19 cellular contexts compared by ENCODE assay signal in genomic region chr2:198873771-198874501, GRCh38.
DNase-seq lines count a peak whose midpoint lies in the region; ATAC-seq and TF ChIP-seq lines count a peak whose summit lies in the region.
"Had no signal": no experiment of that assay in that cellular context is flagged by ENCODE, and none has a peak within 500 bp of the region (broad histone marks: within the 10 kb centered on the region; RNA-seq: fewer than 3 reads in every experiment).

No MANE protein-coding gene starts in this region.

- no peak overlapping the region for H4K8ac ChIP-seq in trophoblast cell (ENCODE audit: low read depth, low read length)

- no peak overlapping the region for H2BK5ac ChIP-seq in trophoblast cell (ENCODE audit: low read depth, low read length, poor library complexity)

- H3K36me3 Mint-ChIP-seq in osteocyte (ENCODE audit: unreplicated experiment): no peaks in the 10 kb centered on the region
- no peaks in the 10 kb centered on the region for H3K36me3 Mint-ChIP-seq in activated CD8-positive, alpha-beta T cell treated with anti-CD3 and anti-CD28 coated beads, Interleukin-2, amount 10 ng/mL, durations not matched to agents 7 days and 5 days (ENCODE audit: low read depth)
- H3K36me3 Mint-ChIP-seq: activated CD4-positive, alpha-beta memory T cell treated with anti-CD3 and anti-CD28 coated beads for 36 hours; naive thymus-derived CD4-positive, alpha-beta T cell; stimulated activated memory B cell treated with anti-CD40 and anti-IgM and Interleukin-4, amounts not matched to agents 10 μg/mL and 1 μg/mL and 100 μg/mL, for 72 hours had no signal

- H3K9ac ChIP-seq in trophoblast cell (ENCODE audit: low read length): no peak overlapping the region

- POLR2A ChIA-PET in activated CD8-positive, alpha-beta T cell treated with anti-CD3 and anti-CD28 coated beads, Interleukin-2, amount 10 ng/mL, durations not matched to agents 7 days and 5 days (lab: Charles Lee): no interaction called here

- no peaks in the 10 kb centered on the region for H3K4me1 ChIP-seq in trophoblast cell (ENCODE audit: control insufficient read depth in 1 of 2, insufficient read depth in 2 of 2, low read length in 2 of 2)
- H3K4me1 ChIP-seq: heart right ventricle had no signal

- no peak overlapping the region for H3K4me2 ChIP-seq in trophoblast cell (ENCODE audit: low read length)

- no peaks in the 10 kb centered on the region for H3K36me3 ChIP-seq in trophoblast cell (ENCODE audit: control insufficient read depth in 1 of 2, insufficient read depth in 2 of 2, low read length in 2 of 2)
- H3K36me3 ChIP-seq: heart right ventricle had no signal

- no peak overlapping the region for H2BK12ac ChIP-seq in trophoblast cell (ENCODE audit: low read length)

- H4K91ac ChIP-seq in trophoblast cell (ENCODE audit: low read depth, low read length): no peak overlapping the region

- no peaks in the 10 kb centered on the region for H3K27me3 ChIP-seq in trophoblast cell (ENCODE audit: insufficient read depth, low read length)
- H3K27me3 ChIP-seq: heart right ventricle had no signal

- CTCF ChIA-PET in activated CD8-positive, alpha-beta T cell treated with anti-CD3 and anti-CD28 coated beads, Interleukin-2, amount 10 ng/mL, durations not matched to agents 7 days and 5 days (lab: Charles Lee): no interaction called here

- no peak overlapping the region for H3K4ac ChIP-seq in trophoblast cell (ENCODE audit: low read depth, low read length)

- H3K79me2 ChIP-seq in trophoblast cell (ENCODE audit: control insufficient read depth, insufficient read depth, low read length, poor library complexity): no peaks in the 10 kb centered on the region

- peak overlapping the region; percentile 76 for H3K27ac Mint-ChIP-seq in osteocyte (ENCODE audit: unreplicated experiment)
- H3K27ac Mint-ChIP-seq in activated CD8-positive, alpha-beta T cell treated with anti-CD3 and anti-CD28 coated beads, Interleukin-2, amount 10 ng/mL, durations not matched to agents 7 days and 5 days: no peak overlapping the region
- H3K27ac Mint-ChIP-seq: activated CD4-positive, alpha-beta memory T cell treated with anti-CD3 and anti-CD28 coated beads for 36 hours; naive thymus-derived CD4-positive, alpha-beta T cell; stimulated activated memory B cell treated with anti-CD40 and anti-IgM and Interleukin-4, amounts not matched to agents 10 μg/mL and 1 μg/mL and 100 μg/mL, for 72 hours had no signal

- no peak overlapping the region for H3K18ac ChIP-seq in trophoblast cell (ENCODE audit: low read length)

- TF ChIP-seq CTCF in astrocyte of the cerebellum (IDR thresholded peaks at IDR 0.05; ENCODE audit: low read depth, low read length, missing control alignments) (no peak), osteocyte (IDR thresholded peaks at IDR 0.05) (no peak)

- H2AFZ ChIP-seq in trophoblast cell (ENCODE audit: insufficient read depth, low read length, poor library complexity): no peak overlapping the region

- H3K4me1 Mint-ChIP-seq in osteocyte (ENCODE audit: unreplicated experiment): peaks cover 26% of the 10 kb centered on the region
- H3K4me1 Mint-ChIP-seq in activated CD8-positive, alpha-beta T cell treated with anti-CD3 and anti-CD28 coated beads, Interleukin-2, amount 10 ng/mL, durations not matched to agents 7 days and 5 days (ENCODE audit: low read depth): no peaks in the 10 kb centered on the region
- H3K4me1 Mint-ChIP-seq: naive thymus-derived CD4-positive, alpha-beta T cell; stimulated activated memory B cell treated with anti-CD40 and anti-IgM and Interleukin-4, amounts not matched to agents 10 μg/mL and 1 μg/mL and 100 μg/mL, for 72 hours had no signal

- H3K23ac ChIP-seq in trophoblast cell (ENCODE audit: low read length): no peak overlapping the region

- no peak overlapping the region for H4K12ac ChIP-seq in trophoblast cell (ENCODE audit: low read depth, low read length)

- DNase-seq in GM04503 (ENCODE audit: low read depth) (peak; percentile 66), astrocyte of the cerebellum (ENCODE audit: low read depth) (peak; percentile 36), osteocyte (ENCODE audit: extremely low spot score, unreplicated experiment) (no peak), G401 (ENCODE audit: low spot score) (no peak), trophoblast cell (no peak)
- DNase-seq in activated CD8-positive, alpha-beta T cell treated with anti-CD3 and anti-CD28 coated beads, Interleukin-2, amount 10 ng/mL, durations not matched to agents 7 days and 5 days: no peak
- DNase-seq: activated CD4-positive, alpha-beta memory T cell treated with anti-CD3 and anti-CD28 coated beads for 36 hours; activated effector memory CD4-positive, alpha-beta T cell treated with Interleukin-2 at 50 U/mL for 16 hours; GF-D8; heart right ventricle; naive thymus-derived CD4-positive, alpha-beta T cell; NCI-H1105 treated with DMSO at 0.1 percent for 48 hours; NCI-H526 treated with DMSO at 0.1 percent for 48 hours; SHP77; stimulated activated CD4-positive, alpha-beta T cell treated with anti-CD3 and anti-CD28 coated beads, Interleukin-4, amount 100 ng/mL, for 24 hours had no signal

- no peak overlapping the region for H3K27ac ChIP-seq in trophoblast cell (ENCODE audit: low read depth, low read length)
- H3K27ac ChIP-seq: heart right ventricle had no signal

- WGBS in trophoblast cell (ENCODE audit: extremely low coverage, insufficient coverage, insufficient read length): no CpG with 5 or more reads among the region's 7 CpGs

- H3K14ac ChIP-seq in trophoblast cell (ENCODE audit: low read length): no peak overlapping the region

- in situ Hi-C loops in astrocyte of the cerebellum (cut with HindIII; ENCODE audit: low sequenced_read_pairs) (no loop called here), G401 (cut with HindIII; ENCODE audit: low sequenced_read_pairs) (no loop called here)

- no peak overlapping the region for H3K4me3 Mint-ChIP-seq in osteocyte (ENCODE audit: unreplicated experiment)
- no peak overlapping the region for H3K4me3 Mint-ChIP-seq in activated CD8-positive, alpha-beta T cell treated with anti-CD3 and anti-CD28 coated beads, Interleukin-2, amount 10 ng/mL, durations not matched to agents 7 days and 5 days
- H3K4me3 Mint-ChIP-seq: activated CD4-positive, alpha-beta memory T cell treated with anti-CD3 and anti-CD28 coated beads for 36 hours; naive thymus-derived CD4-positive, alpha-beta T cell; stimulated activated memory B cell treated with anti-CD40 and anti-IgM and Interleukin-4, amounts not matched to agents 10 μg/mL and 1 μg/mL and 100 μg/mL, for 72 hours had no signal

- no peaks in the 10 kb centered on the region for H3K79me1 ChIP-seq in trophoblast cell (ENCODE audit: low read length)

- H3K4me3 ChIP-seq in astrocyte of the cerebellum (ENCODE audit: low read depth, low read length): no peak overlapping the region
- H3K4me3 ChIP-seq in trophoblast cell (ENCODE audit: low read depth, low read length): no peak overlapping the region
- H3K4me3 ChIP-seq: heart right ventricle had no signal

- no peaks in the 10 kb centered on the region for H3K9me3 Mint-ChIP-seq in osteocyte (ENCODE audit: unreplicated experiment)
- no peaks in the 10 kb centered on the region for H3K9me3 Mint-ChIP-seq in activated CD8-positive, alpha-beta T cell treated with anti-CD3 and anti-CD28 coated beads, Interleukin-2, amount 10 ng/mL, durations not matched to agents 7 days and 5 days (ENCODE audit: insufficient read depth)
- H3K9me3 Mint-ChIP-seq: activated CD4-positive, alpha-beta memory T cell treated with anti-CD3 and anti-CD28 coated beads for 36 hours; stimulated activated memory B cell treated with anti-CD40 and anti-IgM and Interleukin-4, amounts not matched to agents 10 μg/mL and 1 μg/mL and 100 μg/mL, for 72 hours had no signal

- H2BK120ac ChIP-seq in trophoblast cell (ENCODE audit: insufficient read depth, low read length, poor library complexity): no peak overlapping the region

- ATAC-seq in HG02885 (IDR thresholded peaks at IDR 0.05; ENCODE audit: poor library complexity, unreplicated experiment) (peak; percentile 30), HG02642 (IDR thresholded peaks at IDR 0.05; ENCODE audit: poor library complexity, unreplicated experiment) (no peak)
- ATAC-seq in activated CD8-positive, alpha-beta T cell treated with anti-CD3 and anti-CD28 coated beads, Interleukin-2, amount 10 ng/mL, durations not matched to agents 7 days and 5 days: no peak
- ATAC-seq: heart right ventricle; HepG2; naive thymus-derived CD4-positive, alpha-beta T cell; stimulated activated memory B cell treated with anti-CD40 and anti-IgM and Interleukin-4, amounts not matched to agents 10 μg/mL and 1 μg/mL and 100 μg/mL, for 72 hours had no signal

- no peaks in the 10 kb centered on the region for H3K27me3 Mint-ChIP-seq in osteocyte (ENCODE audit: unreplicated experiment)
- no peaks in the 10 kb centered on the region for H3K27me3 Mint-ChIP-seq in activated CD8-positive, alpha-beta T cell treated with anti-CD3 and anti-CD28 coated beads, Interleukin-2, amount 10 ng/mL, durations not matched to agents 7 days and 5 days (ENCODE audit: low read depth)
- H3K27me3 Mint-ChIP-seq: activated CD4-positive, alpha-beta memory T cell treated with anti-CD3 and anti-CD28 coated beads for 36 hours; naive thymus-derived CD4-positive, alpha-beta T cell; stimulated activated memory B cell treated with anti-CD40 and anti-IgM and Interleukin-4, amounts not matched to agents 10 μg/mL and 1 μg/mL and 100 μg/mL, for 72 hours had no signal

- H2AK5ac ChIP-seq in trophoblast cell (ENCODE audit: low read length): no peak overlapping the region

- H3K9me3 ChIP-seq in trophoblast cell (ENCODE audit: insufficient read depth, low read depth, low read length): no peaks in the 10 kb centered on the region

Comparison
In these comparisons a context has a peak if more than half of its experiments do, and no peak if none do; other contexts are left out.
1. DNase-seq: peak in GM04503 (single experiment) and astrocyte of the cerebellum (single experiment); none in osteocyte (single experiment), G401 (single experiment), activated CD8-positive, alpha-beta T cell treated with anti-CD3 and anti-CD28 coated beads, Interleukin-2, amount 10 ng/mL, durations not matched to agents 7 days and 5 days (single experiment) and trophoblast cell (0 of 2).